10 cellular contexts compared by ENCODE assay signal in the genomic region with DNA sequence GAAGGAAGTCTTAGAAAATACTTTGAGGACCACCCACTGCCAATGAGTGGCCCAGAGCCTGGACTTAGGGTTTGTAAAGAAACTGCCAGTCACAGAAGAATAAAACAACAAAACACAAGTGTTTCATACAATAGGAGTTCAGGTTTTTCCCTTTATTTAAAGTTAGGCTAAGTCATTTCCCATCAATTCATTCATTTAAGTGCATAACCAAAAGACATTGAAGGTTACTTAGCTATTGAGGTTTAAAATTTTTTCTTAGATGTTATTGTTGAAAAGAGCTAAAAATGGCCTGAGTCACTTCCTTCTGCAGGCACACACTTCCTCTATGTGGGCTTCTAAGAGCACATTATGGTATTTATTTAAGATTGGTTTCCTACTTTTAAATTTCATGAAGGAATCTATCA. TPM values are rescaled to one million over a fixed set of nuclear protein-coding genes. Genes with fewer than 3 reads are reported as not detected.
A peak's percentile ranks its signal among the peaks of the same experiment; 100 is the strongest.
DNase-seq lines count a peak whose midpoint lies in the region; ATAC-seq, FAIRE-seq and TF ChIP-seq lines count a peak whose summit lies in the region.
"Had no signal": no experiment of that assay in that cellular context is flagged by ENCODE, and none has a peak within 500 bp of the region (broad histone marks: within the 10 kb centered on the region; RNA-seq: fewer than 3 reads in every experiment).

No MANE protein-coding gene starts in this region.

- POLR2A ChIA-PET in naive thymus-derived CD4-positive, alpha-beta T cell (lab: Charles Lee), result interaction anchor here (0.5 kb wide), 1 partner anchor 102 kb away, joined by 3 read pairs; no protein-coding TSS in a partner anchor

- H3K9me3 Mint-ChIP-seq in astrocyte (ENCODE audit: unreplicated experiment), result no peaks in the 10 kb centered on the region
- peaks cover 0 to 2% (median 0%) of the 10 kb centered on the region in 11 donors for H3K9me3 Mint-ChIP-seq in naive thymus-derived CD4-positive, alpha-beta T cell

- DNase-seq in EL, result peak; percentile 20
- peak; percentile 80 for DNase-seq in MV-4-11 (lab: John Stamatoyannopoulos, UW)
- peak; percentile 35 for DNase-seq in astrocyte (ENCODE audit: low read depth)
- peak in 3 of 9 donors; percentile 8 to 22 (median 21) for DNase-seq in naive thymus-derived CD4-positive, alpha-beta T cell
- no peak for DNase-seq in stimulated activated CD4-positive, alpha-beta T cell treated with anti-CD3 and anti-CD28 coated beads, Interleukin-2, amount 100 ng/mL, for 48 hours
- no peak for DNase-seq in iPS-NIHi11 (ENCODE audit: low spot score)
- no peak for DNase-seq in substantia nigra (lab: John Stamatoyannopoulos, UW)

- intact Hi-C loops in naive thymus-derived CD4-positive, alpha-beta T cell (cut with micrococcal nuclease), result loop anchor here in 1 of 2 donors (5.0 kb wide), 1 partner anchor 40 kb away; no protein-coding TSS in a partner anchor

- H3K4me3 Mint-ChIP-seq in astrocyte (ENCODE audit: unreplicated experiment), result no peak overlapping the region
- H3K4me3 Mint-ChIP-seq in naive thymus-derived CD4-positive, alpha-beta T cell, result peak overlapping the region in 8 of 10 donors; percentile 13 to 65 (median 35)

- no peaks in the 10 kb centered on the region for H3K36me3 ChIP-seq in astrocyte (ENCODE audit: insufficient read depth, low read length)
- no peaks in the 10 kb centered on the region for H3K36me3 ChIP-seq in naive thymus-derived CD4-positive, alpha-beta T cell (ENCODE audit: control insufficient read depth in 2 of 3, insufficient read depth in 3 of 3, low read length in 3 of 3)

- H3K27me3 ChIP-seq in astrocyte (ENCODE audit: insufficient read depth, low read length), result no peaks in the 10 kb centered on the region
- H3K27me3 ChIP-seq in naive thymus-derived CD4-positive, alpha-beta T cell (ENCODE audit: control insufficient read depth in 2 of 2, insufficient read depth in 2 of 2, low read length in 2 of 2), result no peaks in the 10 kb centered on the region

- peaks cover 2% of the 10 kb centered on the region for H3K4me1 ChIP-seq in astrocyte (ENCODE audit: insufficient read depth, low read length)
- H3K4me1 ChIP-seq in naive thymus-derived CD4-positive, alpha-beta T cell (ENCODE audit: control insufficient read depth in 2 of 2, insufficient read depth in 2 of 2, low read length in 2 of 2), result peaks cover 9 to 37% of the 10 kb centered on the region in 2 donors

- H4K20me1 ChIP-seq in astrocyte (ENCODE audit: insufficient read depth, low read length), result no peaks in the 10 kb centered on the region

- peak; percentile 57 for ATAC-seq in naive thymus-derived CD4-positive, alpha-beta T cell
- ATAC-seq in HG03108 (IDR thresholded peaks at IDR 0.05; ENCODE audit: unreplicated experiment), result no peak

- CTCF ChIA-PET in naive thymus-derived CD4-positive, alpha-beta T cell (lab: Charles Lee), result interaction anchor here (0.7 to 1.5 kb wide), 2 partner anchors 10 to 21 kb away, joined by 3 to 4 read pairs; no protein-coding TSS in a partner anchor

- H3K27ac Mint-ChIP-seq in astrocyte (ENCODE audit: unreplicated experiment), result no peak overlapping the region
- peak overlapping the region in 6 of 9 donors; percentile 11 to 72 (median 38) for H3K27ac Mint-ChIP-seq in naive thymus-derived CD4-positive, alpha-beta T cell

- no peaks in the 10 kb centered on the region for H3K9me3 ChIP-seq in astrocyte (ENCODE audit: insufficient read depth, low read depth, low read length)
- no peaks in the 10 kb centered on the region for H3K9me3 ChIP-seq in naive thymus-derived CD4-positive, alpha-beta T cell (ENCODE audit: control insufficient read depth in 2 of 3, low read length in 3 of 3)

- no peak overlapping the region for H3K9ac ChIP-seq in astrocyte (ENCODE audit: low read length)

- no peaks in the 10 kb centered on the region for H3K79me2 ChIP-seq in astrocyte (ENCODE audit: insufficient read depth, low read length)

- H3K4me3 ChIP-seq in astrocyte (ENCODE audit: insufficient read depth, low read depth, low read length), result no peak overlapping the region
- peak overlapping the region; percentile 4 for H3K4me3 ChIP-seq in naive thymus-derived CD4-positive, alpha-beta T cell (ENCODE audit: low read length)
- H3K4me3 ChIP-seq: SK-N-MC had no signal

- TF ChIP-seq CTCF in astrocyte (IDR thresholded peaks at IDR 0.05; ENCODE audit: insufficient read depth, low read depth, low read length), result no peak

- H3K4me2 ChIP-seq in astrocyte (ENCODE audit: low read length), result no peak overlapping the region

- peaks cover 10% of the 10 kb centered on the region for H3K4me1 Mint-ChIP-seq in astrocyte (ENCODE audit: low read depth, unreplicated experiment)
- peaks cover 22 to 33% (median 25%) of the 10 kb centered on the region in 7 donors for H3K4me1 Mint-ChIP-seq in naive thymus-derived CD4-positive, alpha-beta T cell

- no peaks in the 10 kb centered on the region for H3K36me3 Mint-ChIP-seq in astrocyte (ENCODE audit: low read depth, unreplicated experiment)
- H3K36me3 Mint-ChIP-seq in naive thymus-derived CD4-positive, alpha-beta T cell, result peaks cover 0 to 17% (median 0%) of the 10 kb centered on the region in 5 donors

- H2AFZ ChIP-seq in astrocyte (ENCODE audit: low read depth, low read length), result peak overlapping the region; percentile 20

- no peaks in the 10 kb centered on the region for H3K27me3 Mint-ChIP-seq in astrocyte (ENCODE audit: low read depth, unreplicated experiment)
- H3K27me3 Mint-ChIP-seq in naive thymus-derived CD4-positive, alpha-beta T cell, result peaks cover 0 to 18% (median 0%) of the 10 kb centered on the region in 5 donors

- FAIRE-seq in astrocyte (lab: Jason Lieb, UNC), result peak; percentile 87
- FAIRE-seq: H1 had no signal

- H3K27ac ChIP-seq in astrocyte (ENCODE audit: low read depth, low read length) (no peak overlapping the region), substantia nigra (ENCODE audit: low read depth, low read length, poor library complexity, severe bottlenecking) (no peak overlapping the region)
- H3K27ac ChIP-seq in naive thymus-derived CD4-positive, alpha-beta T cell (ENCODE audit: low read depth, low read length), result no peak overlapping the region
- H3K27ac ChIP-seq: SK-N-MC had no signal

RNA-seq across cellular contexts. Expression of a gene that starts 54.2 kb away (rescaled TPM):
- total RNA-seq in astrocyte, result 5.2 and 7.1 TPM in 2 replicates
- 10 to 100 TPM in 2 of 5 experiments, 1 to 10 TPM in 3; 6.2 to 12.7 (median 7.9) TPM for total RNA-seq in naive thymus-derived CD4-positive, alpha-beta T cell
- polyA plus RNA-seq in naive thymus-derived CD4-positive, alpha-beta T cell, result 1 to 10 TPM; 3.6 to 5.4 TPM

Comparison
In these comparisons a context has a peak if more than half of its experiments do, and no peak if none do; other contexts are left out.
1. DNase-seq: peak in EL (single experiment), MV-4-11 (single experiment) and astrocyte (single experiment); none in stimulated activated CD4-positive, alpha-beta T cell treated with anti-CD3 and anti-CD28 coated beads, Interleukin-2, amount 100 ng/mL, for 48 hours (0 of 2), iPS-NIHi11 (single experiment) and substantia nigra (0 of 49).